ENCODE assay signal across 1 cellular context in genomic region chr3:72082121-72082715, GRCh38.
TF ChIP-seq lines count a peak whose summit lies in the region.

No MANE protein-coding gene starts in this region.

TF ChIP-seq in GM12878, 131 proteins besides CTCF, POLR2A, EP300 and RAD21 (continued from another document):
- TF ChIP-seq CUX1 (IDR thresholded peaks at IDR 0.05; ENCODE audit: insufficient replicate concordance, low read depth, low read length) (no peak), GATAD2B (conservative IDR thresholded peaks at IDR 0.05; ENCODE audit: low read depth) (no peak; the same call in 1 of the 2 replicates), CHD2 (IDR thresholded peaks at IDR 0.05; ENCODE audit: borderline replicate concordance, low read depth, low read length) (0 out of 2 replicates have a peak, but pooled peaks have one; percentile 20), MTA3 (IDR thresholded peaks at IDR 0.05; ENCODE audit: borderline replicate concordance, low read length) (no peak; the same call in 1 of the 2 replicates), BCLAF1 (IDR thresholded peaks at IDR 0.05) (no peak), PBX3 (IDR thresholded peaks at IDR 0.05; ENCODE audit: insufficient replicate concordance, low read depth, low read length) (no peak), SRF (IDR thresholded peaks at IDR 0.05; ENCODE audit: low read depth in 2 of 2, low read length in 2 of 2) (no peak), SPI1 (IDR thresholded peaks at IDR 0.05; ENCODE audit: borderline replicate concordance, insufficient read depth, low read depth, low read length) (peak; percentile 46; the same call in 1 of the 2 replicates), ZNF207 (IDR thresholded peaks at IDR 0.05; ENCODE audit: borderline replicate concordance) (0 out of 2 replicates have a peak, but pooled peaks have one; percentile 35), PKNOX1 (IDR thresholded peaks at IDR 0.05) (peak; percentile 37; the same call in 1 of the 2 replicates), CBX3 (IDR thresholded peaks at IDR 0.05; ENCODE audit: borderline replicate concordance, low read depth) (no peak), CBFB (IDR thresholded peaks at IDR 0.05; ENCODE audit: low read depth) (0 out of 2 replicates have a peak, but pooled peaks have one; percentile 43), ATF7 (IDR thresholded peaks at IDR 0.05; ENCODE audit: low read depth) (peak; percentile 96), NRF1 (conservative IDR thresholded peaks at IDR 0.05; ENCODE audit: low read depth, low read length) (no peak), E2F4 (IDR thresholded peaks at IDR 0.05; ENCODE audit: low read depth, low read length) (no peak), ASH2L (IDR thresholded peaks at IDR 0.05; ENCODE audit: borderline replicate concordance, low read depth) (no peak), STAT3 (IDR thresholded peaks at IDR 0.05; ENCODE audit: low read depth, low read length) (no peak), FOXM1 (IDR thresholded peaks at IDR 0.05; ENCODE audit: low read depth, low read length) (0 out of 2 replicates have a peak, but pooled peaks have one; percentile 55), HCFC1 (IDR thresholded peaks at IDR 0.05; ENCODE audit: low read length) (no peak), BACH1 (IDR thresholded peaks at IDR 0.05; ENCODE audit: borderline replicate concordance) (no peak; the same call in 1 of the 2 replicates)
